ENCODE assay signal across 8 cellular contexts in the genomic region with DNA sequence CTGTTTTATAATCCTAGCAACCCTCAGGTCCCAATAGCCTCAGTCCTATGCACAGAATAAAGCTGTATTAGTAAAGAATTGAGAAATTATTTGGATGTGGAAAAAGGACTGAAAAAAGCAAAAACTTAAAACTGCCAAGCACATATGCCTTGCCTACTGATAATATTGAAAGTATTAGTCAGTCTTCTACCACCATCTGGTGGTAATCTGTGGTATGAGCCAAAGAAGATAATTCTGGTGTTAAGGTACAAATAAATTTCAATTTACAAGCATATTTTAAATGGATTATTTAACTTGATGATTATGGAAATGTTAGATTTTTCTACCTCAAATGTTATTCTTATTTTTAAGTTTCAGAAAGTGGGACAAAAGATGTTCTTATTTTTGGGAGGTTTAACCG.
DNase-seq lines count a peak whose midpoint lies in the region; ATAC-seq, FAIRE-seq and TF ChIP-seq lines count a peak whose summit lies in the region.

No MANE protein-coding gene starts in this region.

- H3F3A ChIP-seq in smooth muscle cell (ENCODE audit: low read depth), result no peaks in the 10 kb centered on the region

- H3K4me1 ChIP-seq in SJCRH30, result no peaks in the 10 kb centered on the region
- H3K4me1 ChIP-seq in smooth muscle cell (ENCODE audit: low read depth), result no peaks in the 10 kb centered on the region
- H3K4me1 ChIP-seq in vagina, result no peaks in the 10 kb centered on the region

- no peak for TF ChIP-seq POLR2A in vagina (IDR thresholded peaks at IDR 0.05)

- no peaks in the 10 kb centered on the region for H4K20me1 ChIP-seq in smooth muscle cell (ENCODE audit: low read depth)

- DNase-seq in Daoy (ENCODE audit: low read depth), result peak; percentile 2
- peak; percentile 4 for DNase-seq in HTR-8/SVneo (ENCODE audit: insufficient read length, low spot score)
- peak; percentile 5 to 64 for DNase-seq in SJCRH30
- DNase-seq in foreskin melanocyte, result peak; percentile 30
- no peak for DNase-seq in smooth muscle cell (lab: John Stamatoyannopoulos, UW; ENCODE audit: unreplicated experiment)
- DNase-seq in stimulated activated CD4-positive, alpha-beta T cell treated with anti-CD3 and anti-CD28 coated beads, Interleukin-4, amount 100 ng/mL, for 1 hour, result no peak
- DNase-seq in vagina (ENCODE audit: extremely low spot score in 2 of 2), result no peak

- intact Hi-C loops in vagina (cut with DNase I), result no loop called here

- H3K27me3 ChIP-seq in SJCRH30 (no peaks in the 10 kb centered on the region), smooth muscle cell (ENCODE audit: low read depth) (no peaks in the 10 kb centered on the region), vagina (no peaks in the 10 kb centered on the region)

- no peaks in the 10 kb centered on the region for H3K79me2 ChIP-seq in smooth muscle cell (ENCODE audit: low read depth)

- no peak for FAIRE-seq in HTR-8/SVneo (lab: Jason Lieb, UNC)

- H3K36me3 ChIP-seq in SJCRH30 (no peaks in the 10 kb centered on the region), smooth muscle cell (ENCODE audit: low read depth) (no peaks in the 10 kb centered on the region), vagina (no peaks in the 10 kb centered on the region)

- H3K9ac ChIP-seq in smooth muscle cell (ENCODE audit: low read depth), result no peak overlapping the region

- no peak overlapping the region for H3K4me2 ChIP-seq in smooth muscle cell

- H3K9me3 ChIP-seq in SJCRH30 (replicated peaks) (no peaks in the 10 kb centered on the region), smooth muscle cell (replicated peaks; ENCODE audit: low read depth) (no peaks in the 10 kb centered on the region), vagina (no peaks in the 10 kb centered on the region)

- no peak overlapping the region for H3K27ac ChIP-seq in SJCRH30
- H3K27ac ChIP-seq in smooth muscle cell (ENCODE audit: low read depth), result no peak overlapping the region
- H3K27ac ChIP-seq in vagina, result no peak overlapping the region

- peak overlapping the region; percentile 67 for H2AFZ ChIP-seq in smooth muscle cell (ENCODE audit: low read depth)

- TF ChIP-seq CTCF in smooth muscle cell (IDR thresholded peaks at IDR 0.05; ENCODE audit: borderline replicate concordance, insufficient read depth, poor library complexity, severe bottlenecking), result peak; percentile 92
- peak in 1 of 3 experiments; percentile 36 for TF ChIP-seq CTCF in vagina (IDR thresholded peaks at IDR 0.05)

- no peak overlapping the region for H3K4me3 ChIP-seq in SJCRH30
- no peak overlapping the region for H3K4me3 ChIP-seq in smooth muscle cell
- H3K4me3 ChIP-seq in vagina, result no peak overlapping the region

- ATAC-seq in GM21423 (IDR thresholded peaks at IDR 0.05; ENCODE audit: unreplicated experiment), result peak; percentile 83

- 90% methylated on average over 1 of the region's 1 CpG for WGBS in smooth muscle cell (ENCODE audit: low lambda C conversion rate)

Comparison
In these comparisons a context has a peak if more than half of its experiments do, and no peak if none do; other contexts are left out.
1. DNase-seq: peak in Daoy (single experiment), HTR-8/SVneo (single experiment), SJCRH30 (2 of 2) and foreskin melanocyte (single experiment); none in smooth muscle cell (single experiment), stimulated activated CD4-positive, alpha-beta T cell treated with anti-CD3 and anti-CD28 coated beads, Interleukin-4, amount 100 ng/mL, for 1 hour (single experiment) and vagina (0 of 2).